In the genomic region with DNA sequence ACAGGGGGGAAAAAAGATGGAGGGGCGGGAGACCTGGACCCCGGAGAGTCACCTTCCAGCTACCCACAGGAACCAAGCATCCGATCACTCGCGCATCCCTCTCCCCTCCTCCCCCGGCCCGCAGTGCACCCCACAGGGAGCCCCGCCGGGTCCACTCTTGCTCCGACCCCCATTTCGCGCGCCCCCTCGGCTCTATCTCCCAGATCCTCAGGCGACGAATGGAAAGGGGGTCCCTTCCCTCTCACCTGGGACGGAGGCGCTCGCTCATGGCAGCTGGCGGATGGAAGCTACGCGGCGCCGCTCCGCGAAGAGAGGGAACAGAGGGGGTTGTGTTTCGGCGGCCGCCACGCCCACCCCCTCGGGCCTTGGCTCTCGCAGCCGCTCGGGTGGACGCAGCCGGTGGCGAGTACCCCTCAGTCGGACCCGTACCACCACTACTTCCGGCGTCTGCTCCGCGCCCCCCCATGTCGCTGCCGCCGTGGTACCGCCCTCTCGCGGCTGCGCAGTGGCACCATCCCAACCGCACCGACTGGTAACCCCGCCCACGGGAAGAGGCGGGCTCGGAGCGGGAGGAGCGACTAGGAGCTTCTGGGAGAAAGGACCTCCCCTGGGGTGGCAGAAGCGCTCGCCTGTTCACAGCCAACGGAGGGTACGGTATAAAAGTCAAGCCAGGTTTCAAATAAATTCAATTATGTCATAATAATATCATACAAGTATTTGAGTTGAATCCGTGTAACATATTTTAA, we compare ENCODE assay signal across 1 cellular context.
TF ChIP-seq lines count a peak whose summit lies in the region.

No MANE protein-coding gene starts in this region.

TF ChIP-seq in HepG2, 621 proteins besides CTCF, POLR2A, EP300 and RAD21 (continued from another document and continues in another):
- TF ChIP-seq, protein P1, sequence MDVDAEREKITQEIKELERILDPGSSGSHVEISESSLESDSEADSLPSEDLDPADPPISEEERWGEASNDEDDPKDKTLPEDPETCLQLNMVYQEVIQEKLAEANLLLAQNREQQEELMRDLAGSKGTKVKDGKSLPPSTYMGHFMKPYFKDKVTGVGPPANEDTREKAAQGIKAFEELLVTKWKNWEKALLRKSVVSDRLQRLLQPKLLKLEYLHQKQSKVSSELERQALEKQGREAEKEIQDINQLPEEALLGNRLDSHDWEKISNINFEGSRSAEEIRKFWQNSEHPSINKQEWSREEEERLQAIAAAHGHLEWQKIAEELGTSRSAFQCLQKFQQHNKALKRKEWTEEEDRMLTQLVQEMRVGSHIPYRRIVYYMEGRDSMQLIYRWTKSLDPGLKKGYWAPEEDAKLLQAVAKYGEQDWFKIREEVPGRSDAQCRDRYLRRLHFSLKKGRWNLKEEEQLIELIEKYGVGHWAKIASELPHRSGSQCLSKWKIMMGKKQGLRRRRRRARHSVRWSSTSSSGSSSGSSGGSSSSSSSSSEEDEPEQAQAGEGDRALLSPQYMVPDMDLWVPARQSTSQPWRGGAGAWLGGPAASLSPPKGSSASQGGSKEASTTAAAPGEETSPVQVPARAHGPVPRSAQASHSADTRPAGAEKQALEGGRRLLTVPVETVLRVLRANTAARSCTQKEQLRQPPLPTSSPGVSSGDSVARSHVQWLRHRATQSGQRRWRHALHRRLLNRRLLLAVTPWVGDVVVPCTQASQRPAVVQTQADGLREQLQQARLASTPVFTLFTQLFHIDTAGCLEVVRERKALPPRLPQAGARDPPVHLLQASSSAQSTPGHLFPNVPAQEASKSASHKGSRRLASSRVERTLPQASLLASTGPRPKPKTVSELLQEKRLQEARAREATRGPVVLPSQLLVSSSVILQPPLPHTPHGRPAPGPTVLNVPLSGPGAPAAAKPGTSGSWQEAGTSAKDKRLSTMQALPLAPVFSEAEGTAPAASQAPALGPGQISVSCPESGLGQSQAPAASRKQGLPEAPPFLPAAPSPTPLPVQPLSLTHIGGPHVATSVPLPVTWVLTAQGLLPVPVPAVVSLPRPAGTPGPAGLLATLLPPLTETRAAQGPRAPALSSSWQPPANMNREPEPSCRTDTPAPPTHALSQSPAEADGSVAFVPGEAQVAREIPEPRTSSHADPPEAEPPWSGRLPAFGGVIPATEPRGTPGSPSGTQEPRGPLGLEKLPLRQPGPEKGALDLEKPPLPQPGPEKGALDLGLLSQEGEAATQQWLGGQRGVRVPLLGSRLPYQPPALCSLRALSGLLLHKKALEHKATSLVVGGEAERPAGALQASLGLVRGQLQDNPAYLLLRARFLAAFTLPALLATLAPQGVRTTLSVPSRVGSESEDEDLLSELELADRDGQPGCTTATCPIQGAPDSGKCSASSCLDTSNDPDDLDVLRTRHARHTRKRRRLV (CRISPR knock-in tag; IDR thresholded peaks at IDR 0.05) = peak; percentile 49; the same call in 1 of the 2 replicates
- TF ChIP-seq ZNF660 (CRISPR knock-in tag; IDR thresholded peaks at IDR 0.05; ENCODE audit: borderline replicate concordance, low read depth) (no peak), RCOR2 (CRISPR knock-in tag; IDR thresholded peaks at IDR 0.05) (no peak), MTA3 (CRISPR knock-in tag; IDR thresholded peaks at IDR 0.05) (no peak), MAZ (IDR thresholded peaks at IDR 0.05; ENCODE audit: borderline replicate concordance, low read depth, low read length) (peak; percentile 84), MAZ (CRISPR knock-in tag; IDR thresholded peaks at IDR 0.05; ENCODE audit: low read depth) (peak; percentile 92), BCL6 (CRISPR knock-in tag; IDR thresholded peaks at IDR 0.05) (peak; percentile 36; the same call in 1 of the 2 replicates), SYNCRIP (IDR thresholded peaks at IDR 0.05; ENCODE audit: insufficient read depth, low read depth, low read length) (no peak), SP140L (CRISPR knock-in tag; IDR thresholded peaks at IDR 0.05; ENCODE audit: borderline replicate concordance) (no peak), ZFP91 (CRISPR knock-in tag; IDR thresholded peaks at IDR 0.05; ENCODE audit: borderline replicate concordance) (peak; percentile 89), PRMT3 (CRISPR knock-in tag; IDR thresholded peaks at IDR 0.05; ENCODE audit: borderline replicate concordance, low read depth) (no peak; the same call in 1 of the 2 replicates), PRDM10 (CRISPR knock-in tag; IDR thresholded peaks at IDR 0.05; ENCODE audit: low read depth) (peak; percentile 99), SNRNP70 (IDR thresholded peaks at IDR 0.05; ENCODE audit: low read depth, low read length) (no peak), SETDB1 (CRISPR knock-in tag; IDR thresholded peaks at IDR 0.05; ENCODE audit: borderline replicate concordance) (0 out of 2 replicates have a peak, but pooled peaks have one; percentile 54), NFIC (IDR thresholded peaks at IDR 0.05; ENCODE audit: low read length) (no peak), AKAP8 (CRISPR knock-in tag; IDR thresholded peaks at IDR 0.05) (no peak), GZF1 (CRISPR knock-in tag; IDR thresholded peaks at IDR 0.05) (peak; percentile 75), SALL1 (CRISPR knock-in tag; IDR thresholded peaks at IDR 0.05) (peak; percentile 74), ZFP36L1 (CRISPR knock-in tag; IDR thresholded peaks at IDR 0.05) (no peak), ZBTB25 (CRISPR knock-in tag; IDR thresholded peaks at IDR 0.05) (peak; percentile 60), ZFX (CRISPR knock-in tag; IDR thresholded peaks at IDR 0.05; ENCODE audit: low read depth) (peak; percentile 78), TGIF2 (CRISPR knock-in tag; IDR thresholded peaks at IDR 0.05) (peak; percentile 81; the same call in 1 of the 2 replicates), KMT2A (CRISPR knock-in tag; IDR thresholded peaks at IDR 0.05) (peak; percentile 90), TOPORS (CRISPR knock-in tag; IDR thresholded peaks at IDR 0.05) (0 out of 2 replicates have a peak, but pooled peaks have one; percentile 52), ZNF780A (CRISPR knock-in tag; IDR thresholded peaks at IDR 0.05) (peak; percentile 84), ZNF430 (CRISPR knock-in tag; IDR thresholded peaks at IDR 0.05) (peak; percentile 65), ZHX1 (CRISPR knock-in tag; IDR thresholded peaks at IDR 0.05; ENCODE audit: low read depth) (no peak)
- TF ChIP-seq, protein P2, sequence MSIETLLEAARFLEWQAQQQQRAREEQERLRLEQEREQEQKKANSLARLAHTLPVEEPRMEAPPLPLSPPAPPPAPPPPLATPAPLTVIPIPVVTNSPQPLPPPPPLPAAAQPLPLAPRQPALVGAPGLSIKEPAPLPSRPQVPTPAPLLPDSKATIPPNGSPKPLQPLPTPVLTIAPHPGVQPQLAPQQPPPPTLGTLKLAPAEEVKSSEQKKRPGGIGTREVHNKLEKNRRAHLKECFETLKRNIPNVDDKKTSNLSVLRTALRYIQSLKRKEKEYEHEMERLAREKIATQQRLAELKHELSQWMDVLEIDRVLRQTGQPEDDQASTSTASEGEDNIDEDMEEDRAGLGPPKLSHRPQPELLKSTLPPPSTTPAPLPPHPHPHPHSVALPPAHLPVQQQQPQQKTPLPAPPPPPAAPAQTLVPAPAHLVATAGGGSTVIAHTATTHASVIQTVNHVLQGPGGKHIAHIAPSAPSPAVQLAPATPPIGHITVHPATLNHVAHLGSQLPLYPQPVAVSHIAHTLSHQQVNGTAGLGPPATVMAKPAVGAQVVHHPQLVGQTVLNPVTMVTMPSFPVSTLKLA (IDR thresholded peaks at IDR 0.05) = peak; percentile 31; the same call in 1 of the 2 replicates
- TF ChIP-seq, protein P3, sequence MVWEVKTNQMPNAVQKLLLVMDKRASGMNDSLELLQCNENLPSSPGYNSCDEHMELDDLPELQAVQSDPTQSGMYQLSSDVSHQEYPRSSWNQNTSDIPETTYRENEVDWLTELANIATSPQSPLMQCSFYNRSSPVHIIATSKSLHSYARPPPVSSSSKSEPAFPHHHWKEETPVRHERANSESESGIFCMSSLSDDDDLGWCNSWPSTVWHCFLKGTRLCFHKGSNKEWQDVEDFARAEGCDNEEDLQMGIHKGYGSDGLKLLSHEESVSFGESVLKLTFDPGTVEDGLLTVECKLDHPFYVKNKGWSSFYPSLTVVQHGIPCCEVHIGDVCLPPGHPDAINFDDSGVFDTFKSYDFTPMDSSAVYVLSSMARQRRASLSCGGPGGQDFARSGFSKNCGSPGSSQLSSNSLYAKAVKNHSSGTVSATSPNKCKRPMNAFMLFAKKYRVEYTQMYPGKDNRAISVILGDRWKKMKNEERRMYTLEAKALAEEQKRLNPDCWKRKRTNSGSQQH (CRISPR knock-in tag; IDR thresholded peaks at IDR 0.05; ENCODE audit: low read depth) = peak; percentile 64; the same call in 1 of the 2 replicates
- TF ChIP-seq, protein P4, sequence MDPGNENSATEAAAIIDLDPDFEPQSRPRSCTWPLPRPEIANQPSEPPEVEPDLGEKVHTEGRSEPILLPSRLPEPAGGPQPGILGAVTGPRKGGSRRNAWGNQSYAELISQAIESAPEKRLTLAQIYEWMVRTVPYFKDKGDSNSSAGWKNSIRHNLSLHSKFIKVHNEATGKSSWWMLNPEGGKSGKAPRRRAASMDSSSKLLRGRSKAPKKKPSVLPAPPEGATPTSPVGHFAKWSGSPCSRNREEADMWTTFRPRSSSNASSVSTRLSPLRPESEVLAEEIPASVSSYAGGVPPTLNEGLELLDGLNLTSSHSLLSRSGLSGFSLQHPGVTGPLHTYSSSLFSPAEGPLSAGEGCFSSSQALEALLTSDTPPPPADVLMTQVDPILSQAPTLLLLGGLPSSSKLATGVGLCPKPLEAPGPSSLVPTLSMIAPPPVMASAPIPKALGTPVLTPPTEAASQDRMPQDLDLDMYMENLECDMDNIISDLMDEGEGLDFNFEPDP (CRISPR knock-in tag; conservative IDR thresholded peaks at IDR 0.05) = no peak
- TF ChIP-seq, protein P5, sequence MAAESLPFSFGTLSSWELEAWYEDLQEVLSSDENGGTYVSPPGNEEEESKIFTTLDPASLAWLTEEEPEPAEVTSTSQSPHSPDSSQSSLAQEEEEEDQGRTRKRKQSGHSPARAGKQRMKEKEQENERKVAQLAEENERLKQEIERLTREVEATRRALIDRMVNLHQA (CRISPR knock-in tag; IDR thresholded peaks at IDR 0.05) = no peak
